ENCODE assay signal across 8 cellular contexts in genomic region chr22:45435544-45436139, GRCh38. TPM values are rescaled to one million over a fixed set of nuclear protein-coding genes. Genes with fewer than 3 reads are reported as not detected.
DNase-seq lines count a peak whose midpoint lies in the region; ATAC-seq, FAIRE-seq and TF ChIP-seq lines count a peak whose summit lies in the region.

No MANE protein-coding gene starts in this region.

- H3K4me3 ChIP-seq in AG10803 (ENCODE audit: low read length) (no peak overlapping the region; the same call in 1 of the 2 replicates), dorsolateral prefrontal cortex (peak overlapping the region in 11 of 59 donors; percentile 10 to 35 (median 19)), right lobe of liver (no peak overlapping the region)

- DNase-seq in AG10803 (ENCODE audit: low read depth) (peak; percentile 89), H54 (ENCODE audit: insufficient read length, low spot score) (peak; percentile 76), NCI-H526 (lab: John Stamatoyannopoulos, UW) (peak; percentile 46 to 83), dorsolateral prefrontal cortex (peak; percentile 75 to 88 (median 82)), right lobe of liver (peak; percentile 85 to 86 (median 85))
- DNase-seq in activated CD4-positive, alpha-beta T cell treated with anti-CD3 and anti-CD28 coated beads, Interleukin-2, amount 50 U/mL, for 24 hours (ENCODE audit: low read depth in 1 of 2, low spot score in 1 of 2), result peak; percentile 65 to 77
- peak; percentile 69 for DNase-seq in stimulated activated CD4-positive, alpha-beta T cell treated with anti-CD3 and anti-CD28 coated beads, Interleukin-2, amount 100 ng/mL, for 4 hours (ENCODE audit: low read depth)

- FAIRE-seq in H54 (lab: Jason Lieb, UNC), result peak; percentile 89

- intact Hi-C loops in dorsolateral prefrontal cortex (cut with DNase I) (loop anchor here (1.0 to 5.0 kb wide), 4 partner anchors 125 to 273 kb away; partner anchors contain the start of gene NUP50 (in 1 of the 2)), right lobe of liver (cut with DNase I) (no loop called here)

- TF ChIP-seq CTCF in AG10803 (conservative IDR thresholded peaks at IDR 0.05; ENCODE audit: low read length) (peak; percentile 98), dorsolateral prefrontal cortex (IDR thresholded peaks at IDR 0.05 in 54 of 56, conservative IDR thresholded peaks at IDR 0.05 in 2 of 56; ENCODE audit: low read depth in 1 of 56, partially characterized antibody in 56 of 56) (peak; percentile 90 to 99 (median 98)), right lobe of liver (IDR thresholded peaks at IDR 0.05) (peak; percentile 96 to 99 (median 98))

- ATAC-seq in right lobe of liver (peak; percentile 99 to 100 (median 100)), GM19035 (IDR thresholded peaks at IDR 0.05; ENCODE audit: unreplicated experiment) (no peak)

- H3K36me3 ChIP-seq in right lobe of liver, result no peaks in the 10 kb centered on the region

- peaks cover 0 to 5% (median 0%) of the 10 kb centered on the region in 4 donors for H3K4me1 ChIP-seq in right lobe of liver

- 3% methylated on average over 14 of the region's 20 CpGs for WGBS in right lobe of liver (ENCODE audit: insufficient coverage, low coverage, low lambda C conversion rate, missing lambda C conversion rate)

- H3K27ac ChIP-seq in dorsolateral prefrontal cortex (peak overlapping the region in 19 of 59 donors; percentile 7 to 71 (median 36)), right lobe of liver (peak overlapping the region in 1 of 3 donors; percentile 51)

- H3K9me3 ChIP-seq in right lobe of liver, result no peaks in the 10 kb centered on the region

- TF ChIP-seq POLR2A in H54 (IDR thresholded peaks at IDR 0.05; ENCODE audit: low read depth, low read length) (no peak), right lobe of liver (IDR thresholded peaks at IDR 0.05) (no peak)

- H3K27me3 ChIP-seq in dorsolateral prefrontal cortex (no peaks in the 10 kb centered on the region), right lobe of liver (no peaks in the 10 kb centered on the region)

RNA-seq across cellular contexts. Expression of gene RIBC2, which starts 22.1 kb away (rescaled TPM):
- total RNA-seq in dorsolateral prefrontal cortex (1 to 10 TPM in 113 of 120 experiments, under 1 TPM in 4, not detected in 3; 0.36 to 7.4 (median 2.7) TPM), right lobe of liver (under 1 TPM in 2 of 6 experiments, not detected in 4; 0.18 to 0.87 TPM)

RNA-seq across cellular contexts. Expression of gene SMC1B, which starts 22.2 kb away (rescaled TPM):
- total RNA-seq in dorsolateral prefrontal cortex (under 1 TPM in 24 of 120 experiments, not detected in 96; 0.10 to 0.46 (median 0.15) TPM), right lobe of liver (not detected)

Comparison
In these comparisons a context has a peak if more than half of its experiments do, and no peak if none do; other contexts are left out.
1. intact Hi-C loops: an anchor here in dorsolateral prefrontal cortex (1.0 to 5.0 kb wide); none called in right lobe of liver.